In genomic region chr2:214310319-214310718, GRCh38 we compare ENCODE assay signal across 9 cellular contexts.
DNase-seq lines count a peak whose midpoint lies in the region; ATAC-seq, FAIRE-seq and TF ChIP-seq lines count a peak whose summit lies in the region.
"Had no signal": no experiment of that assay in that cellular context is flagged by ENCODE, and none has a peak within 500 bp of the region (broad histone marks: within the 10 kb centered on the region; RNA-seq: fewer than 3 reads in every experiment).

No MANE protein-coding gene starts in this region.

- H2BK120ac ChIP-seq in H1 (replicated peaks; ENCODE audit: low read depth, low read length): no peak overlapping the region

- no peaks in the 10 kb centered on the region; the same call in 1 of the 2 replicates for H3K23me2 ChIP-seq in H1 (ENCODE audit: low read depth, low read length)

- no peak overlapping the region for H2BK20ac ChIP-seq in H1 (ENCODE audit: low read length)

- H2BK12ac ChIP-seq in H1 (ENCODE audit: low read depth, low read length): no peak overlapping the region

- peak; percentile 42 to 53 for TF ChIP-seq RAD21 in H1 (IDR thresholded peaks at IDR 0.05 in 1 of 2, conservative IDR thresholded peaks at IDR 0.05 in 1 of 2; ENCODE audit: low read depth in 2 of 2, low read length in 2 of 2)

- no peaks in the 10 kb centered on the region for H3K4me1 Mint-ChIP-seq in Caco-2 (ENCODE audit: low read depth, unreplicated experiment)

- H2BK5ac ChIP-seq in H1 (ENCODE audit: low read depth, low read length): no peak overlapping the region

- ATAC-seq in HG03439 (IDR thresholded peaks at IDR 0.05; ENCODE audit: unreplicated experiment) (peak; percentile 65), Right ventricle myocardium superior (ENCODE audit: poor library complexity) (no peak)
- ATAC-seq: activated T-cell treated with anti-CD3 and anti-CD28 coated beads, Interleukin-2, amount 50 U/mL, for 4 hours had no signal

- H2AFZ ChIP-seq in H1 (ENCODE audit: low read length): no peak overlapping the region

- peak; percentile 9 to 30 for TF ChIP-seq CTCF in Caco-2 (IDR thresholded peaks at IDR 0.05; ENCODE audit: insufficient read depth in 1 of 2, low read depth in 1 of 2, low read length in 1 of 2, severe bottlenecking in 1 of 2, unreplicated experiment in 1 of 2)
- peak; percentile 23 for TF ChIP-seq CTCF in GM20000 (IDR thresholded peaks at IDR 0.05; ENCODE audit: extremely low read depth, missing control alignments)
- peak in 2 of 3 experiments; percentile 36 to 42; a peak in 2 of 4 replicates for TF ChIP-seq CTCF in H1 (IDR thresholded peaks at IDR 0.05; ENCODE audit: control extremely low read depth in 1 of 3, insufficient read depth in 1 of 3, low read depth in 1 of 3, low read length in 3 of 3)

- H4K91ac ChIP-seq in H1 (replicated peaks; ENCODE audit: insufficient read length, low read length): no peak overlapping the region

- intact Hi-C loops in Caco-2 (cut with micrococcal nuclease; ENCODE audit: unreplicated experiment) (loop anchor here (1.0 kb wide), 1 partner anchor 692 kb away; no protein-coding TSS in a partner anchor), Right ventricle myocardium superior (cut with DNase I) (no loop called here)

- H3K4me1 ChIP-seq in Caco-2: no peaks in the 10 kb centered on the region
- no peaks in the 10 kb centered on the region for H3K4me1 ChIP-seq in H1 (replicated peaks in 1 of 4; ENCODE audit: control insufficient read depth in 3 of 4, insufficient read depth in 4 of 4, low read length in 3 of 4)

- H3K4me3 Mint-ChIP-seq in Caco-2 (ENCODE audit: unreplicated experiment): no peak overlapping the region
- H3K4me3 Mint-ChIP-seq: activated T-cell treated with anti-CD3 and anti-CD28 coated beads, Interleukin-2, amount 50 U/mL, for 4 hours had no signal

- no peaks in the 10 kb centered on the region for H3K79me2 ChIP-seq in H1 (ENCODE audit: control insufficient read depth in 1 of 2, insufficient read depth in 2 of 2, low read length in 2 of 2)

- no peak for TF ChIP-seq EP300 in H1 (IDR thresholded peaks at IDR 0.05; ENCODE audit: borderline replicate concordance in 1 of 2, low read depth in 2 of 2, low read length in 2 of 2)

- no peak overlapping the region for H2AK5ac ChIP-seq in H1 (ENCODE audit: low read depth, low read length)

- no peak overlapping the region for H3K14ac ChIP-seq in H1 (ENCODE audit: insufficient read length)

- H3K27me3 Mint-ChIP-seq in Caco-2 (ENCODE audit: insufficient read depth, unreplicated experiment): no peaks in the 10 kb centered on the region

- H3K4ac ChIP-seq in H1 (replicated peaks; ENCODE audit: insufficient read length, low read depth, low read length): no peak overlapping the region

- H3K4me3 ChIP-seq in Caco-2 (ENCODE audit: low read depth, low read length) (no peak overlapping the region), H1 (ENCODE audit: extremely low read depth in 1 of 4, insufficient read depth in 2 of 4, low read depth in 3 of 4, low read length in 4 of 4) (no peak overlapping the region)

- POLR2A ChIA-PET in Caco-2 (lab: Charles Lee) (no interaction called here), H1 (lab: Charles Lee; ENCODE audit: partially characterized antibody) (no interaction called here)

- H3K9me3 Mint-ChIP-seq in Caco-2 (ENCODE audit: unreplicated experiment): peaks cover 14% of the 10 kb centered on the region

- H3K27ac Mint-ChIP-seq in Caco-2 (ENCODE audit: unreplicated experiment): no peak overlapping the region

- H3K18ac ChIP-seq in H1 (ENCODE audit: extremely low read depth, low read length): no peak overlapping the region

- no peak overlapping the region for H4K8ac ChIP-seq in H1 (ENCODE audit: extremely low read depth, insufficient read depth, low read length)

- H3K27ac ChIP-seq in H1 (ENCODE audit: low read depth, low read length): no peak overlapping the region

- no peak overlapping the region for H3K23ac ChIP-seq in H1 (ENCODE audit: insufficient read length)

- H3K9me3 ChIP-seq in Caco-2: no peaks in the 10 kb centered on the region
- no peaks in the 10 kb centered on the region for H3K9me3 ChIP-seq in H1 (ENCODE audit: insufficient read depth in 2 of 2, low read depth in 1 of 2, low read length in 1 of 2)

- no peak overlapping the region for H4K5ac ChIP-seq in H1 (ENCODE audit: insufficient read length, low read depth, low read length)

- DNase-seq in Caco-2: peak in 1 of 2 experiments; percentile 9
- no peak for DNase-seq in GM20000 (ENCODE audit: low spot score)
- no peak for DNase-seq in H1 (ENCODE audit: low read depth in 1 of 2, low spot score in 2 of 2)
- DNase-seq in HUDEP-2 (lab: John Stamatoyannopoulos, UW; ENCODE audit: unreplicated experiment in 76 of 76): no peak
- DNase-seq in DMS153 (lab: John Stamatoyannopoulos, UW): no peak
- no peak for DNase-seq in occipital lobe (lab: John Stamatoyannopoulos, UW)
- no peak for DNase-seq in Right ventricle myocardium superior
- DNase-seq: activated T-cell treated with anti-CD3 and anti-CD28 coated beads, Interleukin-2, amount 50 U/mL, for 4 hours had no signal

- H3K36me3 ChIP-seq in Caco-2 (ENCODE audit: control insufficient read depth, insufficient read depth, low read length) (no peaks in the 10 kb centered on the region), H1 (ENCODE audit: control insufficient read depth in 2 of 4, insufficient read depth in 4 of 4, low read length in 3 of 4) (no peaks in the 10 kb centered on the region)

- no peak overlapping the region for H3K56ac ChIP-seq in H1 (replicated peaks; ENCODE audit: insufficient read length, low read depth, low read length)

- FAIRE-seq in H1 (lab: Jason Lieb, UNC): no peak

- BruUV-seq in Caco-2 (replicated peaks; lab: Mats Ljungman, UMichigan): no TSS peak

- no peaks in the 10 kb centered on the region for H4K20me1 ChIP-seq in H1 (replicated peaks in 1 of 2; ENCODE audit: control insufficient read depth in 1 of 2, insufficient read depth in 2 of 2, low read length in 2 of 2)

- no peaks in the 10 kb centered on the region for H3K36me3 Mint-ChIP-seq in Caco-2 (ENCODE audit: insufficient read depth, unreplicated experiment)

- H3K79me1 ChIP-seq in H1 (ENCODE audit: low read depth, low read length): no peaks in the 10 kb centered on the region

- no peak overlapping the region for H3K9ac ChIP-seq in H1 (replicated peaks in 1 of 4; ENCODE audit: extremely low read depth in 1 of 4, low read depth in 3 of 4, low read length in 3 of 4)

- H3K4me2 ChIP-seq in H1 (ENCODE audit: insufficient read depth in 1 of 2, low read depth in 2 of 2, low read length in 2 of 2): no peak overlapping the region

- no peak for TF ChIP-seq POLR2A in H1 (IDR thresholded peaks at IDR 0.05; ENCODE audit: control extremely low read depth in 1 of 2, low read depth in 2 of 2, low read length in 2 of 2)

- no peaks in the 10 kb centered on the region for H3K27me3 ChIP-seq in Caco-2 (replicated peaks; ENCODE audit: control insufficient read depth, insufficient read depth, low read length)
- no peaks in the 10 kb centered on the region for H3K27me3 ChIP-seq in H1 (replicated peaks in 1 of 4; ENCODE audit: control insufficient read depth in 3 of 4, extremely low read depth in 1 of 4, insufficient read depth in 3 of 4, low read length in 3 of 4)

- CTCF ChIA-PET in Caco-2 (lab: Charles Lee): no interaction called here
- CTCF ChIA-PET in H1 (lab: Charles Lee; ENCODE audit: partially characterized antibody): interaction anchor here (0.5 to 2.2 kb wide), 38 partner anchors 8 to 386 kb away, joined by 3 to 14 read pairs (median 3); no protein-coding TSS in a partner anchor

- H2BK15ac ChIP-seq in H1 (ENCODE audit: low read length): no peak overlapping the region

TF ChIP-seq in H1, 55 proteins besides CTCF, POLR2A, EP300 and RAD21 (continues in another document):
- no peak for TF ChIP-seq ASH2L (IDR thresholded peaks at IDR 0.05; ENCODE audit: low read length)
- no peak for TF ChIP-seq ATF2 (IDR thresholded peaks at IDR 0.05; ENCODE audit: low read length)
- TF ChIP-seq TCF12 (IDR thresholded peaks at IDR 0.05; ENCODE audit: low read depth, low read length): no peak
